1 cellular context compared by ENCODE assay signal in genomic region chr9:35603986-35604577, GRCh38.
TF ChIP-seq lines count a peak whose summit lies in the region.

No MANE protein-coding gene starts in this region.

TF ChIP-seq in HepG2, 621 proteins besides CTCF, POLR2A, EP300 and RAD21 (continued from another document and continues in another):
- TF ChIP-seq HBP1 (CRISPR knock-in tag; IDR thresholded peaks at IDR 0.05; ENCODE audit: low read depth): 0 out of 2 replicates have a peak, but pooled peaks have one; percentile 43
- no peak for TF ChIP-seq RNF219 (CRISPR knock-in tag; IDR thresholded peaks at IDR 0.05)
- TF ChIP-seq TFE3 (CRISPR knock-in tag; IDR thresholded peaks at IDR 0.05): 0 out of 2 replicates have a peak, but pooled peaks have one; percentile 57
- TF ChIP-seq NFYB (CRISPR knock-in tag; IDR thresholded peaks at IDR 0.05): peak; percentile 84
- no peak for TF ChIP-seq ZNF296 (CRISPR knock-in tag; conservative IDR thresholded peaks at IDR 0.05)
- peak; percentile 79 for TF ChIP-seq PHF20 (CRISPR knock-in tag; IDR thresholded peaks at IDR 0.05)
- no peak for TF ChIP-seq ZNF251 (CRISPR knock-in tag; IDR thresholded peaks at IDR 0.05)
- no peak for TF ChIP-seq NFE2L1 (CRISPR knock-in tag; IDR thresholded peaks at IDR 0.05; ENCODE audit: borderline replicate concordance)
- peak; percentile 62; the same call in 1 of the 2 replicates for TF ChIP-seq ZNF331 (CRISPR knock-in tag; IDR thresholded peaks at IDR 0.05)
- peak; percentile 93; the same call in 1 of the 2 replicates for TF ChIP-seq RFXAP (CRISPR knock-in tag; IDR thresholded peaks at IDR 0.05; ENCODE audit: borderline replicate concordance)
- TF ChIP-seq ZNF761 (CRISPR knock-in tag; conservative IDR thresholded peaks at IDR 0.05): 0 out of 2 replicates have a peak, but pooled peaks have one; percentile 49
- no peak for TF ChIP-seq ZXDC (CRISPR knock-in tag; IDR thresholded peaks at IDR 0.05)
- peak; percentile 47 for TF ChIP-seq GFI1 (CRISPR knock-in tag; IDR thresholded peaks at IDR 0.05; ENCODE audit: borderline replicate concordance)
- TF ChIP-seq EEA1 (CRISPR knock-in tag; IDR thresholded peaks at IDR 0.05; ENCODE audit: borderline replicate concordance): no peak
- TF ChIP-seq ZNF431 (CRISPR knock-in tag; IDR thresholded peaks at IDR 0.05; ENCODE audit: borderline replicate concordance, low read depth): no peak
- peak; percentile 86 for TF ChIP-seq ZNF276 (CRISPR knock-in tag; IDR thresholded peaks at IDR 0.05; ENCODE audit: low read depth)
- TF ChIP-seq ZNF17 (CRISPR knock-in tag; IDR thresholded peaks at IDR 0.05): no peak
- no peak for TF ChIP-seq ZNF552 (CRISPR knock-in tag; IDR thresholded peaks at IDR 0.05; ENCODE audit: borderline replicate concordance)
- no peak for TF ChIP-seq SP140L (CRISPR knock-in tag; IDR thresholded peaks at IDR 0.05; ENCODE audit: borderline replicate concordance)
- no peak for TF ChIP-seq SMARCE1 (IDR thresholded peaks at IDR 0.05; ENCODE audit: borderline replicate concordance)
- peak; percentile 79; the same call in 1 of the 2 replicates for TF ChIP-seq KDM5B (CRISPR knock-in tag; IDR thresholded peaks at IDR 0.05; ENCODE audit: borderline replicate concordance)
- no peak for TF ChIP-seq ZNF749 (CRISPR knock-in tag; IDR thresholded peaks at IDR 0.05; ENCODE audit: borderline replicate concordance)
- TF ChIP-seq XBP1 (CRISPR knock-in tag; IDR thresholded peaks at IDR 0.05): no peak
- peak; percentile 73; the same call in 1 of the 2 replicates for TF ChIP-seq TAF1 (CRISPR knock-in tag; IDR thresholded peaks at IDR 0.05)
- TF ChIP-seq ZBTB40 (IDR thresholded peaks at IDR 0.05): no peak
- 0 out of 2 replicates have a peak, but pooled peaks have one; percentile 30 for TF ChIP-seq ZBTB40 (CRISPR knock-in tag; IDR thresholded peaks at IDR 0.05)
- peak; percentile 88 for TF ChIP-seq NFYC (CRISPR knock-in tag; IDR thresholded peaks at IDR 0.05)
- TF ChIP-seq RNF2 (conservative IDR thresholded peaks at IDR 0.05; ENCODE audit: low read depth): 0 out of 2 replicates have a peak, but pooled peaks have one; percentile 39
- peak; percentile 49; the same call in 1 of the 2 replicates for TF ChIP-seq KDM5A (IDR thresholded peaks at IDR 0.05; ENCODE audit: borderline replicate concordance, low read length)
- no peak for TF ChIP-seq ATF7-NPFF (CRISPR knock-in tag; IDR thresholded peaks at IDR 0.05; ENCODE audit: low read depth)
- no peak; the same call in 1 of the 2 replicates for TF ChIP-seq ZNF567 (CRISPR knock-in tag; IDR thresholded peaks at IDR 0.05; ENCODE audit: borderline replicate concordance)
- TF ChIP-seq ZNF30 (CRISPR knock-in tag; IDR thresholded peaks at IDR 0.05): no peak
- peak; percentile 18; the same call in 1 of the 2 replicates for TF ChIP-seq ZBTB25 (CRISPR knock-in tag; IDR thresholded peaks at IDR 0.05)
- peak; percentile 40 for TF ChIP-seq ZNF18 (CRISPR knock-in tag; IDR thresholded peaks at IDR 0.05; ENCODE audit: insufficient replicate concordance)
